Comparison of ENCODE assay signal across 16 cellular contexts in the genomic region with DNA sequence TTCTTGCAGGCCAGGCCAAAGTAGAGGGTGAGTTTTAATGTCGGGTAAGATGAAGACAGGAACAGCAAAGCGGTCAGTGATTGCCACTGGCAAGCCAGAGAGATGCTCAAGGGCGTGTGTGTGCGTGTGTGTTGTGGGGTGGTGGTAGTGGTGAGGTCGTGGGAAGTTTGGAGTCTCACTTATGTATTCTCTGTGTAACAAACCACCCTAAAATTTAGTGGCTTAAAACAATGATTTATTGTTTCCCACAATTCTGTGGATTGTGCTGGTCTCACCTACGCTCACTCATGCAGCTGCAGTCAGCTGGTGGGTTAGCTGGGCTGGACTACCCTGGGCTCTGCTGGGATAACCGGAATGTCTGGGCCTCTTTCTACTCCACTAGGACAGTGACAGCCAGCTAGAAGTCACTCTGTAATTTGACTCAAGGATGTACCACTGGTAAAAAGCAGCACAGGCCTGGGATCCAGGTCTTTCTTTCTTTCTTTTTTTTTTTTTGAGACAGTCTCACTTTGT. TPM values are rescaled to one million over a fixed set of nuclear protein-coding genes. Genes with fewer than 3 reads are reported as not detected.
A peak's percentile ranks its signal among the peaks of the same experiment; 100 is the strongest.
DNase-seq lines count a peak whose midpoint lies in the region; ATAC-seq, FAIRE-seq and TF ChIP-seq lines count a peak whose summit lies in the region.
"Had no signal": no experiment of that assay in that cellular context is flagged by ENCODE, and none has a peak within 500 bp of the region (broad histone marks: within the 10 kb centered on the region; RNA-seq: fewer than 3 reads in every experiment).

No MANE protein-coding gene starts in this region.

- peak overlapping the region; percentile 53 for H3K27ac Mint-ChIP-seq in activated CD8-positive, alpha-beta memory T cell treated with anti-CD3 and anti-CD28 coated beads, Interleukin-2, amount 10 ng/mL, durations not matched to agents 7 days and 5 days
- H3K27ac Mint-ChIP-seq in activated naive CD8-positive, alpha-beta T cell treated with anti-CD3 and anti-CD28 coated beads for 36 hours = peak overlapping the region; percentile 44
- peak overlapping the region; percentile 2 for H3K27ac Mint-ChIP-seq in neural crest cell (ENCODE audit: unreplicated experiment)

- intact Hi-C loops in kidney (cut with DNase I) = no loop called here

- FAIRE-seq in kidney (lab: Jason Lieb, UNC) = no peak
- FAIRE-seq: H1 had no signal

- H3K4me3 Mint-ChIP-seq in activated CD8-positive, alpha-beta memory T cell treated with anti-CD3 and anti-CD28 coated beads, Interleukin-2, amount 10 ng/mL, durations not matched to agents 7 days and 5 days = no peak overlapping the region
- H3K4me3 Mint-ChIP-seq in activated naive CD8-positive, alpha-beta T cell treated with anti-CD3 and anti-CD28 coated beads for 36 hours = no peak overlapping the region
- no peak overlapping the region for H3K4me3 Mint-ChIP-seq in neural crest cell

- no peak for TF ChIP-seq POLR2A in erythroblast (IDR thresholded peaks at IDR 0.05; ENCODE audit: low read length)

- TF ChIP-seq CTCF in neural crest cell (conservative IDR thresholded peaks at IDR 0.05) = no peak
- no peak for TF ChIP-seq CTCF in kidney (IDR thresholded peaks at IDR 0.05; ENCODE audit: borderline replicate concordance, extremely low read depth, insufficient read depth)

- peaks cover 2% of the 10 kb centered on the region for H3K9me3 Mint-ChIP-seq in activated CD8-positive, alpha-beta memory T cell treated with anti-CD3 and anti-CD28 coated beads, Interleukin-2, amount 10 ng/mL, durations not matched to agents 7 days and 5 days (ENCODE audit: low read depth)
- H3K9me3 Mint-ChIP-seq in activated naive CD8-positive, alpha-beta T cell treated with anti-CD3 and anti-CD28 coated beads for 36 hours = peaks cover 3% of the 10 kb centered on the region
- peaks cover 2% of the 10 kb centered on the region for H3K9me3 Mint-ChIP-seq in neural crest cell

- H3K4me1 Mint-ChIP-seq in activated CD8-positive, alpha-beta memory T cell treated with anti-CD3 and anti-CD28 coated beads, Interleukin-2, amount 10 ng/mL, durations not matched to agents 7 days and 5 days = peaks cover 25% of the 10 kb centered on the region
- peaks cover 20% of the 10 kb centered on the region for H3K4me1 Mint-ChIP-seq in activated naive CD8-positive, alpha-beta T cell treated with anti-CD3 and anti-CD28 coated beads for 36 hours
- H3K4me1 Mint-ChIP-seq in neural crest cell = no peaks in the 10 kb centered on the region

- ATAC-seq in activated CD8-positive, alpha-beta memory T cell treated with anti-CD3 and anti-CD28 coated beads, Interleukin-2, amount 10 ng/mL, durations not matched to agents 7 days and 5 days = peak; percentile 27
- ATAC-seq in GM21447 (IDR thresholded peaks at IDR 0.05; ENCODE audit: unreplicated experiment) = peak; percentile 9
- ATAC-seq in GM18517 (IDR thresholded peaks at IDR 0.05; ENCODE audit: unreplicated experiment) = no peak

- H3K9me3 ChIP-seq in kidney (ENCODE audit: control insufficient read depth in 1 of 2, low read length in 2 of 2) = no peaks in the 10 kb centered on the region
- H3K9me3 ChIP-seq: right lobe of liver had no signal

- peak; percentile 58 for DNase-seq in activated CD8-positive, alpha-beta memory T cell treated with anti-CD3 and anti-CD28 coated beads, Interleukin-2, amount 10 ng/mL, durations not matched to agents 7 days and 5 days
- DNase-seq in activated CD8-positive, alpha-beta memory T cell treated with anti-CD3 and anti-CD28 coated beads for 24 hours = no peak
- peak; percentile 24 for DNase-seq in activated naive CD8-positive, alpha-beta T cell treated with anti-CD3 and anti-CD28 coated beads for 36 hours
- DNase-seq in neural crest cell (ENCODE audit: low read depth, low spot score) (no peak), kidney (no peak), erythroblast (lab: John Stamatoyannopoulos, UW) (no peak)
- DNase-seq: activated CD4-positive, alpha-beta T cell treated with anti-CD3 and anti-CD28 coated beads for 1 hour; Kasumi-1; mesenchymal stem cell; NCI-H1417 treated with DMSO at 0.1 percent for 48 hours; right lobe of liver; T1000 had no signal

- H3K4me3 ChIP-seq in kidney (ENCODE audit: low read length in 2 of 2) = no peak overlapping the region
- H3K4me3 ChIP-seq: coronary artery, right lobe of liver had no signal

- H3K36me3 ChIP-seq in kidney (ENCODE audit: control insufficient read depth in 1 of 2, insufficient read depth in 2 of 2, low read length in 2 of 2) = no peaks in the 10 kb centered on the region
- H3K36me3 ChIP-seq: right lobe of liver had no signal

- peaks cover 19% of the 10 kb centered on the region for H3K36me3 Mint-ChIP-seq in activated CD8-positive, alpha-beta memory T cell treated with anti-CD3 and anti-CD28 coated beads, Interleukin-2, amount 10 ng/mL, durations not matched to agents 7 days and 5 days
- no peaks in the 10 kb centered on the region for H3K36me3 Mint-ChIP-seq in activated naive CD8-positive, alpha-beta T cell treated with anti-CD3 and anti-CD28 coated beads for 36 hours
- no peaks in the 10 kb centered on the region for H3K36me3 Mint-ChIP-seq in neural crest cell (ENCODE audit: low read depth)

- peaks cover 0 to 2% of the 10 kb centered on the region in 2 donors for H3K4me1 ChIP-seq in kidney (ENCODE audit: control insufficient read depth in 1 of 2, insufficient read depth in 1 of 2, low read depth in 1 of 2, low read length in 2 of 2)
- H3K4me1 ChIP-seq: right lobe of liver had no signal

- H3K9ac ChIP-seq in kidney (ENCODE audit: low read length in 2 of 2) = no peak overlapping the region

- CTCF ChIA-PET in activated CD8-positive, alpha-beta memory T cell treated with anti-CD3 and anti-CD28 coated beads, Interleukin-2, amount 10 ng/mL, durations not matched to agents 7 days and 5 days (lab: Charles Lee) = interaction anchor here (0.8 to 1.5 kb wide), 5 partner anchors 20 to 53 kb away, joined by 3 to 4 read pairs (median 3); no protein-coding TSS in a partner anchor

- no peak overlapping the region for H3K27ac ChIP-seq in kidney (ENCODE audit: low read depth in 2 of 2, low read length in 2 of 2)
- H3K27ac ChIP-seq: coronary artery, right lobe of liver had no signal

- H3K27me3 Mint-ChIP-seq in activated CD8-positive, alpha-beta memory T cell treated with anti-CD3 and anti-CD28 coated beads, Interleukin-2, amount 10 ng/mL, durations not matched to agents 7 days and 5 days = no peaks in the 10 kb centered on the region
- H3K27me3 Mint-ChIP-seq in activated naive CD8-positive, alpha-beta T cell treated with anti-CD3 and anti-CD28 coated beads for 36 hours = no peaks in the 10 kb centered on the region
- no peaks in the 10 kb centered on the region for H3K27me3 Mint-ChIP-seq in neural crest cell (ENCODE audit: low read depth)

RNA-seq across cellular contexts. Expression of gene BHLHE40, which starts 50.9 kb away (rescaled TPM):
- 100 to 1,000 TPM; 281 to 491 TPM for total RNA-seq in activated CD8-positive, alpha-beta memory T cell treated with anti-CD3 and anti-CD28 coated beads, Interleukin-2, amount 10 ng/mL, durations not matched to agents 7 days and 5 days
- 100 to 1,000 TPM; 292 to 294 TPM for total RNA-seq in activated naive CD8-positive, alpha-beta T cell treated with anti-CD3 and anti-CD28 coated beads for 36 hours
- total RNA-seq in neural crest cell = 0.21 and 0.32 TPM in 2 replicates
- 147 TPM for total RNA-seq in kidney
- polyA plus RNA-seq in kidney (ENCODE audit: insufficient read depth, low read depth, low replicate concordance) = 39.4 TPM

Comparison
In these comparisons a context has a peak if more than half of its experiments do, and no peak if none do; other contexts are left out.
1. DNase-seq: peak in activated CD8-positive, alpha-beta memory T cell treated with anti-CD3 and anti-CD28 coated beads, Interleukin-2, amount 10 ng/mL, durations not matched to agents 7 days and 5 days (single experiment) and activated naive CD8-positive, alpha-beta T cell treated with anti-CD3 and anti-CD28 coated beads for 36 hours (single experiment); none in activated CD8-positive, alpha-beta memory T cell treated with anti-CD3 and anti-CD28 coated beads for 24 hours (single experiment), neural crest cell (single experiment), kidney (single experiment) and erythroblast (0 of 2).
2. H3K27ac Mint-ChIP-seq: peak in every context shown above with its lines; median percentile 53 in activated CD8-positive, alpha-beta memory T cell treated with anti-CD3 and anti-CD28 coated beads, Interleukin-2, amount 10 ng/mL, durations not matched to agents 7 days and 5 days; 44 in activated naive CD8-positive, alpha-beta T cell treated with anti-CD3 and anti-CD28 coated beads for 36 hours; 2 in neural crest cell.
3. RNA of gene BHLHE40, which starts 50.9 kb away (total RNA-seq): 281 to 491 TPM in activated CD8-positive, alpha-beta memory T cell treated with anti-CD3 and anti-CD28 coated beads, Interleukin-2, amount 10 ng/mL, durations not matched to agents 7 days and 5 days, 292 to 294 TPM in activated naive CD8-positive, alpha-beta T cell treated with anti-CD3 and anti-CD28 coated beads for 36 hours and 147 TPM in kidney (single experiment); 0.21 to 0.32 TPM in neural crest cell; every median in the first group is over 100 times any median in the second.